ENCODE assay signal across 8 cellular contexts in genomic region chr1:44674113-44675000, GRCh38. TPM values are rescaled to one million over a fixed set of nuclear protein-coding genes. Genes with fewer than 3 reads are reported as not detected.
DNase-seq lines count a peak whose midpoint lies in the region; ATAC-seq, FAIRE-seq and TF ChIP-seq lines count a peak whose summit lies in the region.

Gene ARMH1, plus strand, starts transcription at chr1:44674714. Its CDS starts 14,984 bp downstream, at chr1:44689698.
Gene TMEM53, minus strand, starts transcription at chr1:44674481. Its CDS starts 90 bp downstream, at chr1:44674391.

- no peaks in the 10 kb centered on the region for H3F3A ChIP-seq in SU-DHL-6 (ENCODE audit: insufficient read depth)

- H3K9ac ChIP-seq in SU-DHL-6 (ENCODE audit: low read length): peak within 1 kb of the TSS; percentile 60

- peak within 1 kb of the TSS; percentile 86 for H3K27ac Mint-ChIP-seq in activated naive CD8-positive, alpha-beta T cell treated with anti-CD3 and anti-CD28 coated beads, Interleukin-2, amount 50 U/mL, for 24 hours

- peak; percentile 93 for ATAC-seq in HG02678 (IDR thresholded peaks at IDR 0.05; ENCODE audit: unreplicated experiment)
- ATAC-seq in activated naive CD8-positive, alpha-beta T cell treated with anti-CD3 and anti-CD28 coated beads, Interleukin-2, amount 50 U/mL, for 24 hours: peak; percentile 98
- ATAC-seq in Right ventricle myocardium superior (ENCODE audit: poor library complexity): peak; percentile 96
- ATAC-seq in pancreas: peak; percentile 92 to 96 (median 95)

- no peaks in the 10 kb centered on the region for H3K9me2 ChIP-seq in SU-DHL-6 (replicated peaks; ENCODE audit: insufficient read depth, low read length)

- H3K4me3 ChIP-seq in SU-DHL-6 (ENCODE audit: insufficient read depth, low read length, poor library complexity, severe bottlenecking) (peak within 1 kb of the TSS; percentile 67), pancreas (peak within 1 kb of the TSS; percentile 36 to 65 (median 54)), tibial artery (peak within 1 kb of the TSS; percentile 64 to 74)

- TF ChIP-seq CTCF in GM12872 (IDR thresholded peaks at IDR 0.05; ENCODE audit: insufficient read depth, low read depth, low read length) (0 out of 3 replicates have a peak, but pooled peaks have one; percentile 15), SU-DHL-6 (IDR thresholded peaks at IDR 0.05; ENCODE audit: insufficient read depth, low read length, poor library complexity, severe bottlenecking) (no peak), pancreas (IDR thresholded peaks at IDR 0.05) (no peak), tibial artery (IDR thresholded peaks at IDR 0.05) (peak in 1 of 2 experiments; percentile 7)

- H3K9me3 Mint-ChIP-seq in activated naive CD8-positive, alpha-beta T cell treated with anti-CD3 and anti-CD28 coated beads, Interleukin-2, amount 50 U/mL, for 24 hours: no peaks in the 10 kb centered on the region

- no peaks in the 10 kb centered on the region for H4K20me1 ChIP-seq in SU-DHL-6 (ENCODE audit: low read depth, low read length)

- H3K9me3 ChIP-seq in SU-DHL-6 (ENCODE audit: insufficient read depth, low read length) (no peaks in the 10 kb centered on the region), pancreas (no peaks in the 10 kb centered on the region), tibial artery (no peaks in the 10 kb centered on the region)

- H3K79me2 ChIP-seq in SU-DHL-6 (ENCODE audit: insufficient read depth, low read length): no peaks in the 10 kb centered on the region

- no peaks in the 10 kb centered on the region for H3K27me3 Mint-ChIP-seq in activated naive CD8-positive, alpha-beta T cell treated with anti-CD3 and anti-CD28 coated beads, Interleukin-2, amount 50 U/mL, for 24 hours

- no peaks in the 10 kb centered on the region for H3K36me3 ChIP-seq in SU-DHL-6 (ENCODE audit: low read length)
- no peaks in the 10 kb centered on the region for H3K36me3 ChIP-seq in pancreas
- H3K36me3 ChIP-seq in tibial artery: no peaks in the 10 kb centered on the region

- intact Hi-C loops in Right ventricle myocardium superior (cut with DNase I) (no loop called here), pancreas (cut with DNase I) (no loop called here), tibial artery (cut with DNase I; ENCODE audit: low total_unique reads) (no loop called here)

- no peaks in the 10 kb centered on the region for H3K36me3 Mint-ChIP-seq in activated naive CD8-positive, alpha-beta T cell treated with anti-CD3 and anti-CD28 coated beads, Interleukin-2, amount 50 U/mL, for 24 hours (ENCODE audit: low read depth)

- peaks cover 29% of the 10 kb centered on the region for H3K4me1 Mint-ChIP-seq in activated naive CD8-positive, alpha-beta T cell treated with anti-CD3 and anti-CD28 coated beads, Interleukin-2, amount 50 U/mL, for 24 hours

- H3K27me3 ChIP-seq in SU-DHL-6 (ENCODE audit: low read length) (no peaks in the 10 kb centered on the region), pancreas (no peaks in the 10 kb centered on the region), tibial artery (peaks cover 0 to 2% of the 10 kb centered on the region in 2 donors)

- 0 to 1% methylated on average over 53 to 56 of the region's 56 CpGs for WGBS in pancreas, 2 donors

- peak within 1 kb of the TSS; percentile 44; the same call in 1 of the 2 replicates for H3K27ac ChIP-seq in SU-DHL-6 (ENCODE audit: low read depth, low read length)
- H3K27ac ChIP-seq in pancreas: peak within 1 kb of the TSS; percentile 92 to 98 (median 97)
- peak within 1 kb of the TSS; percentile 93 for H3K27ac ChIP-seq in tibial artery

- DNase-seq in NCI-H1105 treated with DMSO at 0.1 percent for 48 hours (lab: John Stamatoyannopoulos, UW): peak; percentile 99
- DNase-seq in activated naive CD8-positive, alpha-beta T cell treated with anti-CD3 and anti-CD28 coated beads, Interleukin-2, amount 50 U/mL, for 24 hours: peak; percentile 96
- DNase-seq in Right ventricle myocardium superior: peak; percentile 99
- DNase-seq in pancreas: peak; percentile 96 to 100 (median 100)
- DNase-seq in tibial artery: peak; percentile 99 to 100

- peaks cover 0 to 21% (median 0%) of the 10 kb centered on the region in 3 donors for H3K4me1 ChIP-seq in pancreas
- H3K4me1 ChIP-seq in tibial artery: peaks cover 0 to 25% (median 19%) of the 10 kb centered on the region in 4 donors

- H3K4me2 ChIP-seq in SU-DHL-6 (ENCODE audit: low read depth, low read length, poor library complexity, severe bottlenecking): peak within 1 kb of the TSS; percentile 66

- H3K4me3 Mint-ChIP-seq in activated naive CD8-positive, alpha-beta T cell treated with anti-CD3 and anti-CD28 coated beads, Interleukin-2, amount 50 U/mL, for 24 hours: peak within 1 kb of the TSS; percentile 80

- peak; percentile 59 for FAIRE-seq in pancreas (lab: Jason Lieb, UNC)

- H2AFZ ChIP-seq in SU-DHL-6 (ENCODE audit: low read depth, low read length, severe bottlenecking): peak within 1 kb of the TSS; percentile 77

RNA-seq across cellular contexts. Expression of gene ARMH1, which starts in this region (rescaled TPM):
- total RNA-seq in Right ventricle myocardium superior: 0.83 TPM
- 1 to 10 TPM in 3 of 6 donors, under 1 TPM in 3; 0.42 to 2.9 (median 1.1) TPM for total RNA-seq in pancreas
- polyA plus RNA-seq in pancreas: 10 to 100 TPM in 1 of 2 donors, 1 to 10 TPM in 1; 5.6 to 10.7 TPM

RNA-seq across cellular contexts. Expression of gene TMEM53, which starts in this region (rescaled TPM):
- total RNA-seq in Right ventricle myocardium superior (8.1 TPM), pancreas (1 to 10 TPM; 2.6 to 5.4 (median 3.7) TPM)
- 10 to 100 TPM in 1 of 2 donors, 1 to 10 TPM in 1; 5.5 to 10.4 TPM for polyA plus RNA-seq in pancreas

Comparison
In these comparisons a context has a peak if more than half of its experiments do, and no peak if none do; other contexts are left out.
1. Peak in every context shown above with its lines: DNase-seq, ATAC-seq, H3K4me3 ChIP-seq and H3K27ac ChIP-seq.
2. H3K27ac ChIP-seq: peak in every context shown above with its lines; median percentile 97 in pancreas; 93 in tibial artery; 44 in SU-DHL-6.